10 cellular contexts compared by ENCODE assay signal in genomic region chr2:215136669-215137328, GRCh38. TPM values are rescaled to one million over a fixed set of nuclear protein-coding genes. Genes with fewer than 3 reads are reported as not detected.
DNase-seq lines count a peak whose midpoint lies in the region; ATAC-seq and TF ChIP-seq lines count a peak whose summit lies in the region.
"Had no signal": no experiment of that assay in that cellular context is flagged by ENCODE, and none has a peak within 500 bp of the region (broad histone marks: within the 10 kb centered on the region; RNA-seq: fewer than 3 reads in every experiment).

No MANE protein-coding gene starts in this region.

- POLR2A ChIA-PET in PC-3 (lab: Charles Lee; ENCODE audit: unreplicated experiment) (no interaction called here), HEK293T (lab: Yijun Ruan, JAX) (no interaction called here)

- intact Hi-C loops in PC-3 (cut with micrococcal nuclease) (loop anchor here (5.0 kb wide), 1 partner anchor 109 kb away; no protein-coding TSS in a partner anchor), left lung (cut with DNase I) (no loop called here)

- H3K27me3 Mint-ChIP-seq in osteocyte (ENCODE audit: unreplicated experiment) = peaks cover 9% of the 10 kb centered on the region

- H3K4me3 ChIP-seq in PC-3 (ENCODE audit: low read length) (peak overlapping the region; percentile 13; the same call in 1 of the 2 replicates), left lung (no peak overlapping the region)
- H3K4me3 ChIP-seq: lower lobe of right lung had no signal

- peaks cover 25% of the 10 kb centered on the region for H3K4me1 Mint-ChIP-seq in osteocyte (ENCODE audit: unreplicated experiment)
- H3K4me1 Mint-ChIP-seq: activated naive CD8-positive, alpha-beta T cell treated with anti-CD3 and anti-CD28 coated beads, Interleukin-2, amount 10 ng/mL, durations not matched to agents 7 days and 5 days had no signal

- no TSS peak for BruUV-seq in PC-3 (replicated peaks; lab: Mats Ljungman, UMichigan)

- H3K79me2 ChIP-seq in PC-3 (ENCODE audit: low read length) = no peaks in the 10 kb centered on the region

- no peaks in the 10 kb centered on the region for H3K9me2 ChIP-seq in PC-3 (replicated peaks; ENCODE audit: low read length)

- H3F3A ChIP-seq in PC-3 (ENCODE audit: low read length, unreplicated experiment) = no peaks in the 10 kb centered on the region

- peak overlapping the region; percentile 41; the same call in 1 of the 2 replicates for H2AFZ ChIP-seq in PC-3 (ENCODE audit: low read length)

- H3K36me3 ChIP-seq in PC-3 (ENCODE audit: low read depth, low read length) (no peaks in the 10 kb centered on the region), left lung (no peaks in the 10 kb centered on the region)
- H3K36me3 ChIP-seq: lower lobe of right lung had no signal

- DNase-seq in PC-3 (peak; percentile 46), left lung (no peak), HEK293T (ENCODE audit: extremely low spot score) (no peak), HuH-7.5 (ENCODE audit: low spot score) (no peak), osteocyte (ENCODE audit: extremely low spot score, unreplicated experiment) (no peak)
- no peak for DNase-seq in stimulated activated naive CD4-positive, alpha-beta T cell (lab: John Stamatoyannopoulos, UW)
- DNase-seq: activated naive CD8-positive, alpha-beta T cell treated with anti-CD3 and anti-CD28 coated beads, Interleukin-2, amount 10 ng/mL, durations not matched to agents 7 days and 5 days; lower lobe of right lung had no signal

- H3K9me3 ChIP-seq in PC-3 (ENCODE audit: low read length) (no peaks in the 10 kb centered on the region), left lung (peaks cover 0 to 4% of the 10 kb centered on the region in 2 donors)
- H3K9me3 ChIP-seq: lower lobe of right lung had no signal

- no peak overlapping the region for H3K4me3 Mint-ChIP-seq in osteocyte (ENCODE audit: unreplicated experiment)
- H3K4me3 Mint-ChIP-seq: activated naive CD8-positive, alpha-beta T cell treated with anti-CD3 and anti-CD28 coated beads, Interleukin-2, amount 10 ng/mL, durations not matched to agents 7 days and 5 days had no signal

- H3K36me3 Mint-ChIP-seq in osteocyte (ENCODE audit: unreplicated experiment) = no peaks in the 10 kb centered on the region
- H3K36me3 Mint-ChIP-seq: activated naive CD8-positive, alpha-beta T cell treated with anti-CD3 and anti-CD28 coated beads, Interleukin-2, amount 10 ng/mL, durations not matched to agents 7 days and 5 days had no signal

- ATAC-seq in GM18867 (IDR thresholded peaks at IDR 0.05; ENCODE audit: unreplicated experiment) = peak; percentile 56
- peak; percentile 57 for ATAC-seq in HG02571 (IDR thresholded peaks at IDR 0.05; ENCODE audit: unreplicated experiment)
- ATAC-seq in PC-3 = peak; percentile 62
- ATAC-seq in left lung = peak; percentile 86

- H4K20me1 ChIP-seq in PC-3 (ENCODE audit: low read length) = no peaks in the 10 kb centered on the region

- peak overlapping the region; percentile 63 for H3K4me2 ChIP-seq in PC-3 (ENCODE audit: low read length)

- peak overlapping the region; percentile 69 for H3K27ac ChIP-seq in PC-3 (ENCODE audit: low read length)
- no peak overlapping the region for H3K27ac ChIP-seq in left lung
- H3K27ac ChIP-seq: lower lobe of right lung had no signal

- no peaks in the 10 kb centered on the region for H3K27me3 ChIP-seq in PC-3 (ENCODE audit: low read length)
- H3K27me3 ChIP-seq in left lung = no peaks in the 10 kb centered on the region

- no peak overlapping the region for H3K27ac Mint-ChIP-seq in osteocyte (ENCODE audit: unreplicated experiment)
- H3K27ac Mint-ChIP-seq: activated naive CD8-positive, alpha-beta T cell treated with anti-CD3 and anti-CD28 coated beads, Interleukin-2, amount 10 ng/mL, durations not matched to agents 7 days and 5 days had no signal

- CTCF ChIA-PET in PC-3 (lab: Charles Lee) (no interaction called here), HEK293T (lab: Yijun Ruan, JAX) (no interaction called here)

- TF ChIP-seq CTCF in PC-3 (conservative IDR thresholded peaks at IDR 0.05; ENCODE audit: low read depth, low read length) (no peak), left lung (IDR thresholded peaks at IDR 0.05) (no peak), osteocyte (IDR thresholded peaks at IDR 0.05) (no peak)

- H3K9ac ChIP-seq in PC-3 (ENCODE audit: low read length) = 0 out of 2 replicates have a peak overlapping the region, but pooled peaks have one; percentile 18

- H3K4me1 ChIP-seq in PC-3 (ENCODE audit: insufficient read depth, low read length) (peaks cover 26% of the 10 kb centered on the region), left lung (no peaks in the 10 kb centered on the region)
- H3K4me1 ChIP-seq: lower lobe of right lung had no signal

- peaks cover 12% of the 10 kb centered on the region for H3K9me3 Mint-ChIP-seq in osteocyte (ENCODE audit: unreplicated experiment)
- H3K9me3 Mint-ChIP-seq: activated naive CD8-positive, alpha-beta T cell treated with anti-CD3 and anti-CD28 coated beads, Interleukin-2, amount 10 ng/mL, durations not matched to agents 7 days and 5 days had no signal

TF ChIP-seq in HEK293T, 16 proteins besides CTCF, POLR2A, EP300 and RAD21:
- TF ChIP-seq ZNF384 (IDR thresholded peaks at IDR 0.05) (no peak), CTBP1 (IDR thresholded peaks at IDR 0.05; ENCODE audit: borderline replicate concordance) (no peak), BHLHE40 (IDR thresholded peaks at IDR 0.05; ENCODE audit: borderline replicate concordance) (no peak), NFRKB (IDR thresholded peaks at IDR 0.05) (no peak), ARNT (IDR thresholded peaks at IDR 0.05) (no peak), HDGF (IDR thresholded peaks at IDR 0.05; ENCODE audit: borderline replicate concordance) (no peak), ELF4 (IDR thresholded peaks at IDR 0.05) (no peak), PKNOX1 (IDR thresholded peaks at IDR 0.05) (no peak), SP1 (IDR thresholded peaks at IDR 0.05) (no peak), FOXM1 (IDR thresholded peaks at IDR 0.05; ENCODE audit: borderline replicate concordance) (no peak), LEF1 (IDR thresholded peaks at IDR 0.05; ENCODE audit: borderline replicate concordance) (no peak), SUZ12 (IDR thresholded peaks at IDR 0.05) (no peak), TARDBP (IDR thresholded peaks at IDR 0.05) (no peak), FOXK2 (IDR thresholded peaks at IDR 0.05) (no peak), FOXA1 (IDR thresholded peaks at IDR 0.05) (no peak), L3MBTL2 (conservative IDR thresholded peaks at IDR 0.05) (no peak)

RNA-seq across cellular contexts. Expression of gene ABCA12, which starts 1.6 kb away (rescaled TPM):
- not detected in 2 replicates for total RNA-seq in PC-3 (2014; rRNA removed)
- under 1 TPM; 0.34 to 0.58 TPM for total RNA-seq in left lung
- 0.08 and 0.13 TPM in 2 replicates for total RNA-seq in osteocyte
- total RNA-seq: activated naive CD8-positive, alpha-beta T cell treated with anti-CD3 and anti-CD28 coated beads, Interleukin-2, amount 10 ng/mL, durations not matched to agents 7 days and 5 days; lower lobe of right lung had no signal
